ENCODE assay signal across 8 cellular contexts in genomic region chr10:100986952-100987684, GRCh38. TPM values are rescaled to one million over a fixed set of nuclear protein-coding genes. Genes with fewer than 3 reads are reported as not detected.
DNase-seq lines count a peak whose midpoint lies in the region; ATAC-seq, FAIRE-seq and TF ChIP-seq lines count a peak whose summit lies in the region.

Gene MRPL43, minus strand, starts transcription at chr10:100987497. Its CDS starts 54 bp downstream, at chr10:100987443.
Gene TWNK, plus strand, starts transcription at chr10:100987543. Its CDS starts 668 bp downstream, at chr10:100988211.

- CTCF ChIA-PET in A549 (lab: Yijun Ruan, JAX) = interaction anchor here (2.1 to 25.8 kb wide), 5 partner anchors 11 to 30 kb away, joined by 5 to 608 read pairs (median 83); partner anchors contain the start of genes LZTS2 and SEMA4G

- H3K4me3 ChIP-seq in A549 = peak within 1 kb of the TSS; percentile 83
- peak within 1 kb of the TSS; percentile 74 to 99 (median 94) for H3K4me3 ChIP-seq in spleen

- TF ChIP-seq CTCF in A549 (IDR thresholded peaks at IDR 0.05) (no peak), spleen (IDR thresholded peaks at IDR 0.05 in 8 of 11, conservative IDR thresholded peaks at IDR 0.05 in 3 of 11) (no peak)

- no peak for TF ChIP-seq RAD21 in A549 (conservative IDR thresholded peaks at IDR 0.05 in 1 of 2, IDR thresholded peaks at IDR 0.05 in 1 of 2)

- peaks cover 0 to 77% (median 28%) of the 10 kb centered on the region in 6 donors for H3K36me3 ChIP-seq in spleen

- H3K9me3 ChIP-seq in A549 = no peaks in the 10 kb centered on the region
- no peaks in the 10 kb centered on the region for H3K9me3 ChIP-seq in spleen

- no peak for TF ChIP-seq EP300 in A549 (IDR thresholded peaks at IDR 0.05)

- FAIRE-seq in A549 (lab: Jason Lieb, UNC) = no peak

- intact Hi-C loops in spleen (cut with DNase I; ENCODE audit: low total_unique reads) = no loop called here

- H3K27ac ChIP-seq in A549 (peak within 1 kb of the TSS; percentile 96 to 97), caudate nucleus (ENCODE audit: low read depth, low read length) (peak within 1 kb of the TSS; percentile 93), spleen (peak within 1 kb of the TSS; percentile 65 to 89 (median 79))

- ATAC-seq in A549 = peak; percentile 93 to 94
- ATAC-seq in GM18519 (IDR thresholded peaks at IDR 0.05; ENCODE audit: low FRiP score, unreplicated experiment) = peak; percentile 57
- peak; percentile 79 for ATAC-seq in HG03039 (IDR thresholded peaks at IDR 0.05; ENCODE audit: unreplicated experiment)

- H3K27me3 ChIP-seq in spleen (replicated peaks in 1 of 7) = no peaks in the 10 kb centered on the region

- DNase-seq in A549 (ENCODE audit: low read depth in 1 of 2, low spot score in 1 of 2) = peak; percentile 81 to 91
- DNase-seq in NCI-H2227 (lab: John Stamatoyannopoulos, UW; ENCODE audit: unreplicated experiment) = peak; percentile 84
- peak; percentile 74 to 80 (median 77) for DNase-seq in activated CD4-positive, CD25-positive, alpha-beta regulatory T cell (lab: John Stamatoyannopoulos, UW)
- peak in 60 of 61 donors; percentile 17 to 91 (median 80) for DNase-seq in caudate nucleus (lab: John Stamatoyannopoulos, UW)
- peak; percentile 80 for DNase-seq in iris pigment epithelial cell (ENCODE audit: low read depth)
- peak; percentile 95 for DNase-seq in spleen

- H3K4me1 ChIP-seq in A549 (peaks cover 31% of the 10 kb centered on the region), spleen (peaks cover 12 to 55% (median 39%) of the 10 kb centered on the region in 6 donors)

- POLR2A ChIA-PET in A549 (lab: Yijun Ruan, JAX) = interaction anchor here (1.0 to 1.8 kb wide), 4 partner anchors 10 to 74 kb away, joined by 3 to 6 read pairs (median 4); no protein-coding TSS in a partner anchor

- WGBS in A549 (ENCODE audit: missing lambda C conversion rate) = 0% methylated on average over 36 of the region's 75 CpGs
- WGBS in spleen, 5 donors = 1 to 4% (median 1%) methylated on average over 23 to 75 of the region's 75 CpGs

- TF ChIP-seq POLR2A in A549 (IDR thresholded peaks at IDR 0.05; ENCODE audit: low read length) = peak; percentile 42
- TF ChIP-seq POLR2A in spleen (IDR thresholded peaks at IDR 0.05) = no peak

- H3K4me2 ChIP-seq in A549 = peak within 1 kb of the TSS; percentile 96

TF ChIP-seq in A549, 52 proteins besides CTCF, POLR2A, EP300 and RAD21:
- TF ChIP-seq ELK1 (IDR thresholded peaks at IDR 0.05; ENCODE audit: low read depth, low read length) (no peak), USF2 (IDR thresholded peaks at IDR 0.05) (0 out of 2 replicates have a peak, but pooled peaks have one; percentile 7), NPAS2 (CRISPR knock-in tag; IDR thresholded peaks at IDR 0.05; ENCODE audit: borderline replicate concordance) (peak; percentile 49; the same call in 1 of the 2 replicates), MYC (IDR thresholded peaks at IDR 0.05; ENCODE audit: borderline replicate concordance, low read length) (peak; percentile 98), MAX (IDR thresholded peaks at IDR 0.05) (peak; percentile 100), PBX3 (IDR thresholded peaks at IDR 0.05) (no peak), FOSB (CRISPR knock-in tag; IDR thresholded peaks at IDR 0.05) (no peak), E2F6 (IDR thresholded peaks at IDR 0.05; ENCODE audit: borderline replicate concordance, low read depth) (peak; percentile 82; the same call in 1 of the 2 replicates), HOXB13 (CRISPR knock-in tag; IDR thresholded peaks at IDR 0.05; ENCODE audit: low read depth) (0 out of 2 replicates have a peak, but pooled peaks have one; percentile 41), ZFP36 (IDR thresholded peaks at IDR 0.05; ENCODE audit: borderline replicate concordance, partially characterized antibody) (no peak), ZC3H11A (IDR thresholded peaks at IDR 0.05) (no peak), PHF8 (IDR thresholded peaks at IDR 0.05; ENCODE audit: borderline replicate concordance, low read depth) (peak; percentile 56; the same call in 1 of the 2 replicates), JUN (IDR thresholded peaks at IDR 0.05) (peak in 1 of 2 experiments; percentile 85; a peak in 4 of 5 replicates), KDM5A (IDR thresholded peaks at IDR 0.05) (peak; percentile 51; the same call in 1 of the 2 replicates), GATA3 (IDR thresholded peaks at IDR 0.05; ENCODE audit: borderline replicate concordance) (0 out of 2 replicates have a peak, but pooled peaks have one; percentile 40), BCL3 (IDR thresholded peaks at IDR 0.05) (peak; percentile 66; the same call in 1 of the 3 replicates)
TF ChIP-seq in A549: peak in this region for 11.

RNA-seq across cellular contexts. Expression of gene MRPL43, which starts in this region (rescaled TPM):
- polyA plus RNA-seq in A549 (2011; rRNA removed) (76.3 and 77.4 TPM in 2 replicates), A549 (2017; fragmentation: RNase III; extraction: RNeasy Plus Mini Kit Qiagen cat#74134 plus additional on column Dnase treatment) (82.2 to 86.7 TPM (median 83.4 TPM) in 3 replicates), spleen (10 to 100 TPM; 70.4 to 92.4 (median 79.1) TPM)
- 193 and 212 TPM in 2 replicates for polyA plus RNA-seq in A549 (2012; cell fraction: cytosol; rRNA removed)
- polyA plus RNA-seq in A549 (2012; cell fraction: nucleus; rRNA removed) = 145 and 218 TPM in 2 replicates
- 17.5 and 27.5 TPM in 2 replicates for polyA minus RNA-seq in A549 (2011; rRNA and poly(A)+ RNA removed)
- 10 to 100 TPM; 38.3 to 55.9 (median 48.4) TPM for total RNA-seq in spleen

RNA-seq across cellular contexts. Expression of gene TWNK, which starts in this region (rescaled TPM):
- 21.1 and 26.7 TPM in 2 replicates for polyA plus RNA-seq in A549 (2011; rRNA removed)
- polyA plus RNA-seq in A549 (2012; cell fraction: cytosol; rRNA removed) = 19.5 and 21.8 TPM in 2 replicates
- 16.0 and 20.8 TPM in 2 replicates for polyA plus RNA-seq in A549 (2012; cell fraction: nucleus; rRNA removed)
- polyA plus RNA-seq in A549 (2017; fragmentation: RNase III; extraction: RNeasy Plus Mini Kit Qiagen cat#74134 plus additional on column Dnase treatment) = 34.7 to 36.0 TPM (median 35.9 TPM) in 3 replicates
- 21.0 and 21.4 TPM in 2 replicates for polyA minus RNA-seq in A549 (2011; rRNA and poly(A)+ RNA removed)
- total RNA-seq in spleen = 1 to 10 TPM; 5.6 to 9.4 (median 8.5) TPM
- polyA plus RNA-seq in spleen = 1 to 10 TPM; 7.4 to 9.9 (median 7.9) TPM

Comparison
In these comparisons a context has a peak if more than half of its experiments do, and no peak if none do; other contexts are left out.
1. Peak in every context shown above with its lines: DNase-seq, ATAC-seq, H3K4me3 ChIP-seq and H3K27ac ChIP-seq.